Comparison of ENCODE assay signal across 14 cellular contexts in the genomic region with DNA sequence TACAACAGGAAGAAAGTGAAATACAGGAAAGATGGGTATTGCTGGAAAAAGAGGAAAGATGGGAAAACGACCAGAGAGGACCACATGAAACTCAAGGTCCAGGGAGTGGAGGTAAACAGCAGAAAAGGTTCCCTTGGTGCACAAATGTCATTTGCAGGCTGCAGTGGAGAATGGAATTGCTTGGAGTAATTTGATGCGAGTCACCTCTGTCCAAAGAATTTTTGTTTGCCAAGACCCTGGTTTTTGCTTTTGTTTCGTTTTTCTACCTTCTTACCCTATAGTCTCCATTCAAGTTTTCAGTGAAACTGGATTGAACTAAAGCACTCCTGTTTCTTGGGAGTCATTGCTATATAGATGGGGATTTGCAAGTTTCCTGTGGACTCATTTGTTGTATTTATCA.
DNase-seq lines count a peak whose midpoint lies in the region; TF ChIP-seq lines count a peak whose summit lies in the region.
"Had no signal": no experiment of that assay in that cellular context is flagged by ENCODE, and none has a peak within 500 bp of the region (broad histone marks: within the 10 kb centered on the region; RNA-seq: fewer than 3 reads in every experiment).

No MANE protein-coding gene starts in this region.

- H3K9ac ChIP-seq in OCI-LY3 (ENCODE audit: low read length) (no peak overlapping the region), smooth muscle cell (ENCODE audit: low read depth) (no peak overlapping the region)
- H3K9ac ChIP-seq: GM23248 had no signal

- H3F3A ChIP-seq in smooth muscle cell (ENCODE audit: low read depth), result no peaks in the 10 kb centered on the region

- TF ChIP-seq CTCF in OCI-LY3 (IDR thresholded peaks at IDR 0.05; ENCODE audit: low read depth, low read length) (no peak), smooth muscle cell (IDR thresholded peaks at IDR 0.05; ENCODE audit: borderline replicate concordance, insufficient read depth, poor library complexity, severe bottlenecking) (no peak)

- no peak overlapping the region for H3K4me3 ChIP-seq in OCI-LY3 (ENCODE audit: low read length)
- H3K4me3 ChIP-seq in smooth muscle cell, result no peak overlapping the region
- H3K4me3 ChIP-seq: GM12878, GM23248 had no signal

- peak; percentile 24 for DNase-seq in EL
- peak; percentile 20 for DNase-seq in islet precursor cell
- no peak for DNase-seq in smooth muscle cell (lab: John Stamatoyannopoulos, UW; ENCODE audit: unreplicated experiment)
- no peak for DNase-seq in dedifferentiated amniotic fluid mesenchymal stem cell (ENCODE audit: extremely low spot score)
- no peak for DNase-seq in cortex of kidney (lab: John Stamatoyannopoulos, UW)
- no peak for DNase-seq in SKM-1 (lab: John Stamatoyannopoulos, UW; ENCODE audit: unreplicated experiment)
- DNase-seq: BE2C, COR-L47, DMS153, DMS79 treated with DMSO at 0.1 percent for 48 hours had no signal

- H3K79me2 ChIP-seq in OCI-LY3 (ENCODE audit: low read length) (no peaks in the 10 kb centered on the region), smooth muscle cell (ENCODE audit: low read depth) (no peaks in the 10 kb centered on the region)

- H3K27ac ChIP-seq in OCI-LY3 (ENCODE audit: low read length), result peak overlapping the region; percentile 76
- H3K27ac ChIP-seq in smooth muscle cell (ENCODE audit: low read depth), result no peak overlapping the region
- H3K27ac ChIP-seq: C4-2B, GM23248 had no signal

- H3K27me3 ChIP-seq in OCI-LY3 (ENCODE audit: low read depth, low read length) (no peaks in the 10 kb centered on the region), smooth muscle cell (ENCODE audit: low read depth) (no peaks in the 10 kb centered on the region)
- H3K27me3 ChIP-seq: BE2C had no signal

- no peaks in the 10 kb centered on the region for H3K9me3 ChIP-seq in OCI-LY3 (ENCODE audit: insufficient read depth, low read length)
- H3K9me3 ChIP-seq in smooth muscle cell (replicated peaks; ENCODE audit: low read depth), result no peaks in the 10 kb centered on the region
- H3K9me3 ChIP-seq: BE2C had no signal

- WGBS in smooth muscle cell (ENCODE audit: low lambda C conversion rate), result 79% methylated on average over 3 of the region's 3 CpGs

- H4K20me1 ChIP-seq in OCI-LY3 (ENCODE audit: insufficient read depth, low read length) (no peaks in the 10 kb centered on the region), smooth muscle cell (ENCODE audit: low read depth) (no peaks in the 10 kb centered on the region)

- H3K36me3 ChIP-seq in OCI-LY3 (replicated peaks; ENCODE audit: low read depth, low read length) (no peaks in the 10 kb centered on the region), smooth muscle cell (ENCODE audit: low read depth) (no peaks in the 10 kb centered on the region)
- H3K36me3 ChIP-seq: BE2C had no signal

- H2AFZ ChIP-seq in OCI-LY3 (ENCODE audit: low read depth, low read length) (no peak overlapping the region), smooth muscle cell (ENCODE audit: low read depth) (no peak overlapping the region)
- H2AFZ ChIP-seq: GM23248 had no signal

- H3K4me2 ChIP-seq in OCI-LY3 (ENCODE audit: low read length) (no peak overlapping the region), smooth muscle cell (peak overlapping the region; percentile 46)

- H3K4me1 ChIP-seq in OCI-LY3 (ENCODE audit: low read length) (peaks cover 50% of the 10 kb centered on the region), smooth muscle cell (ENCODE audit: low read depth) (peaks cover 12% of the 10 kb centered on the region)
- H3K4me1 ChIP-seq: BE2C had no signal

Comparison
In these comparisons a context has a peak if more than half of its experiments do, and no peak if none do; other contexts are left out.
1. DNase-seq: peak in EL (single experiment) and islet precursor cell (single experiment); none in smooth muscle cell (single experiment), dedifferentiated amniotic fluid mesenchymal stem cell (single experiment), cortex of kidney (single experiment) and SKM-1 (single experiment).